Comparison of ENCODE assay signal across 1 cellular context in the genomic region with DNA sequence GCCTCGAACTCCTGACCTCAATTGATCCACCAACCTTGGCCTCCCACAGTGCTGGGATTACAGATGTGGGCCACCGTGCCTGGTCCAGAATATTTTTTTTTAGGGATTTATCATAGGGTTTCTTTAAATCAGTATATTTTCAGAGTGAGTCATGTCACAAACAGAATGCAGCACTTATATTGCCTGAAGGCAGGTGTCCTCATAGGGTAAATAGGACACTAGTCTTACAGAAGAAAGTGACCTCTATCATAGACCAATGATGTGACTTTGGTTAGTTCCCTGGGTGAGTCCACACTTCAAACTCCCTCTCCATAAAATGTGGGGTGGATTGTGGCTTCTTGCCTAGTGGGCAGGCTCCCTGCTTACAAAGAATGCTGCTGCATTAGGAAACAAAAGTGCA.
TF ChIP-seq lines count a peak whose summit lies in the region.

No MANE protein-coding gene starts in this region.

TF ChIP-seq in GM23338, 12 proteins besides CTCF, POLR2A, EP300 and RAD21 (continued from another document):
- TF ChIP-seq, protein P1, sequence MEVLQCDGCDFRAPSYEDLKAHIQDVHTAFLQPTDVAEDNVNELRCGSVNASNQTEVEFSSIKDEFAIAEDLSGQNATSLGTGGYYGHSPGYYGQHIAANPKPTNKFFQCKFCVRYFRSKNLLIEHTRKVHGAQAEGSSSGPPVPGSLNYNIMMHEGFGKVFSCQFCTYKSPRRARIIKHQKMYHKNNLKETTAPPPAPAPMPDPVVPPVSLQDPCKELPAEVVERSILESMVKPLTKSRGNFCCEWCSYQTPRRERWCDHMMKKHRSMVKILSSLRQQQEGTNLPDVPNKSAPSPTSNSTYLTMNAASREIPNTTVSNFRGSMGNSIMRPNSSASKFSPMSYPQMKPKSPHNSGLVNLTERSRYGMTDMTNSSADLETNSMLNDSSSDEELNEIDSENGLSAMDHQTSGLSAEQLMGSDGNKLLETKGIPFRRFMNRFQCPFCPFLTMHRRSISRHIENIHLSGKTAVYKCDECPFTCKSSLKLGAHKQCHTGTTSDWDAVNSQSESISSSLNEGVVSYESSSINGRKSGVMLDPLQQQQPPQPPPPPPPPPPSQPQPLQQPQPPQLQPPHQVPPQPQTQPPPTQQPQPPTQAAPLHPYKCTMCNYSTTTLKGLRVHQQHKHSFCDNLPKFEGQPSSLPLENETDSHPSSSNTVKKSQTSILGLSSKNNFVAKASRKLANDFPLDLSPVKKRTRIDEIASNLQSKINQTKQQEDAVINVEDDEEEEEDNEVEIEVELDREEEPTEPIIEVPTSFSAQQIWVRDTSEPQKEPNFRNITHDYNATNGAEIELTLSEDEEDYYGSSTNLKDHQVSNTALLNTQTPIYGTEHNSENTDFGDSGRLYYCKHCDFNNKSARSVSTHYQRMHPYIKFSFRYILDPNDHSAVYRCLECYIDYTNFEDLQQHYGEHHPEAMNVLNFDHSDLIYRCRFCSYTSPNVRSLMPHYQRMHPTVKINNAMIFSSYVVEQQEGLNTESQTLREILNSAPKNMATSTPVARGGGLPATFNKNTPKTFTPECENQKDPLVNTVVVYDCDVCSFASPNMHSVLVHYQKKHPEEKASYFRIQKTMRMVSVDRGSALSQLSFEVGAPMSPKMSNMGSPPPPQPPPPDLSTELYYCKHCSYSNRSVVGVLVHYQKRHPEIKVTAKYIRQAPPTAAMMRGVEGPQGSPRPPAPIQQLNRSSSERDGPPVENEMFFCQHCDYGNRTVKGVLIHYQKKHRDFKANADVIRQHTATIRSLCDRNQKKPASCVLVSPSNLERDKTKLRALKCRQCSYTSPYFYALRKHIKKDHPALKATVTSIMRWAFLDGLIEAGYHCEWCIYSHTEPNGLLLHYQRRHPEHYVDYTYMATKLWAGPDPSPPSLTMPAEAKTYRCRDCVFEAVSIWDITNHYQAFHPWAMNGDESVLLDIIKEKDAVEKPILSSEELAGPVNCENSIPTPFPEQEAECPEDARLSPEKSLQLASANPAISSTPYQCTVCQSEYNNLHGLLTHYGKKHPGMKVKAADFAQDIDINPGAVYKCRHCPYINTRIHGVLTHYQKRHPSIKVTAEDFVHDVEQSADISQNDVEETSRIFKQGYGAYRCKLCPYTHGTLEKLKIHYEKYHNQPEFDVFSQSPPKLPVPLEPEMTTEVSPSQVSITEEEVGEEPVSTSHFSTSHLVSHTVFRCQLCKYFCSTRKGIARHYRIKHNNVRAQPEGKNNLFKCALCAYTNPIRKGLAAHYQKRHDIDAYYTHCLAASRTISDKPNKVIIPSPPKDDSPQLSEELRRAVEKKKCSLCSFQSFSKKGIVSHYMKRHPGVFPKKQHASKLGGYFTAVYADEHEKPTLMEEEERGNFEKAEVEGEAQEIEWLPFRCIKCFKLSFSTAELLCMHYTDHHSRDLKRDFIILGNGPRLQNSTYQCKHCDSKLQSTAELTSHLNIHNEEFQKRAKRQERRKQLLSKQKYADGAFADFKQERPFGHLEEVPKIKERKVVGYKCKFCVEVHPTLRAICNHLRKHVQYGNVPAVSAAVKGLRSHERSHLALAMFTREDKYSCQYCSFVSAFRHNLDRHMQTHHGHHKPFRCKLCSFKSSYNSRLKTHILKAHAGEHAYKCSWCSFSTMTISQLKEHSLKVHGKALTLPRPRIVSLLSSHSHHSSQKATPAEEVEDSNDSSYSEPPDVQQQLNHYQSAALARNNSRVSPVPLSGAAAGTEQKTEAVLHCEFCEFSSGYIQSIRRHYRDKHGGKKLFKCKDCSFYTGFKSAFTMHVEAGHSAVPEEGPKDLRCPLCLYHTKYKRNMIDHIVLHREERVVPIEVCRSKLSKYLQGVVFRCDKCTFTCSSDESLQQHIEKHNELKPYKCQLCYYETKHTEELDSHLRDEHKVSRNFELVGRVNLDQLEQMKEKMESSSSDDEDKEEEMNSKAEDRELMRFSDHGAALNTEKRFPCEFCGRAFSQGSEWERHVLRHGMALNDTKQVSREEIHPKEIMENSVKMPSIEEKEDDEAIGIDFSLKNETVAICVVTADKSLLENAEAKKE (CRISPR knock-in tag; IDR thresholded peaks at IDR 0.05) = no peak
- TF ChIP-seq, protein P2, sequence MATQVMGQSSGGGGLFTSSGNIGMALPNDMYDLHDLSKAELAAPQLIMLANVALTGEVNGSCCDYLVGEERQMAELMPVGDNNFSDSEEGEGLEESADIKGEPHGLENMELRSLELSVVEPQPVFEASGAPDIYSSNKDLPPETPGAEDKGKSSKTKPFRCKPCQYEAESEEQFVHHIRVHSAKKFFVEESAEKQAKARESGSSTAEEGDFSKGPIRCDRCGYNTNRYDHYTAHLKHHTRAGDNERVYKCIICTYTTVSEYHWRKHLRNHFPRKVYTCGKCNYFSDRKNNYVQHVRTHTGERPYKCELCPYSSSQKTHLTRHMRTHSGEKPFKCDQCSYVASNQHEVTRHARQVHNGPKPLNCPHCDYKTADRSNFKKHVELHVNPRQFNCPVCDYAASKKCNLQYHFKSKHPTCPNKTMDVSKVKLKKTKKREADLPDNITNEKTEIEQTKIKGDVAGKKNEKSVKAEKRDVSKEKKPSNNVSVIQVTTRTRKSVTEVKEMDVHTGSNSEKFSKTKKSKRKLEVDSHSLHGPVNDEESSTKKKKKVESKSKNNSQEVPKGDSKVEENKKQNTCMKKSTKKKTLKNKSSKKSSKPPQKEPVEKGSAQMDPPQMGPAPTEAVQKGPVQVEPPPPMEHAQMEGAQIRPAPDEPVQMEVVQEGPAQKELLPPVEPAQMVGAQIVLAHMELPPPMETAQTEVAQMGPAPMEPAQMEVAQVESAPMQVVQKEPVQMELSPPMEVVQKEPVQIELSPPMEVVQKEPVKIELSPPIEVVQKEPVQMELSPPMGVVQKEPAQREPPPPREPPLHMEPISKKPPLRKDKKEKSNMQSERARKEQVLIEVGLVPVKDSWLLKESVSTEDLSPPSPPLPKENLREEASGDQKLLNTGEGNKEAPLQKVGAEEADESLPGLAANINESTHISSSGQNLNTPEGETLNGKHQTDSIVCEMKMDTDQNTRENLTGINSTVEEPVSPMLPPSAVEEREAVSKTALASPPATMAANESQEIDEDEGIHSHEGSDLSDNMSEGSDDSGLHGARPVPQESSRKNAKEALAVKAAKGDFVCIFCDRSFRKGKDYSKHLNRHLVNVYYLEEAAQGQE (IDR thresholded peaks at IDR 0.05; ENCODE audit: unreplicated experiment) = no peak
- no peak for TF ChIP-seq POLR2AphosphoS5 (IDR thresholded peaks at IDR 0.05; ENCODE audit: low read depth)
- no peak for TF ChIP-seq JUNB (IDR thresholded peaks at IDR 0.05; ENCODE audit: unreplicated experiment)
- TF ChIP-seq, protein P3, sequence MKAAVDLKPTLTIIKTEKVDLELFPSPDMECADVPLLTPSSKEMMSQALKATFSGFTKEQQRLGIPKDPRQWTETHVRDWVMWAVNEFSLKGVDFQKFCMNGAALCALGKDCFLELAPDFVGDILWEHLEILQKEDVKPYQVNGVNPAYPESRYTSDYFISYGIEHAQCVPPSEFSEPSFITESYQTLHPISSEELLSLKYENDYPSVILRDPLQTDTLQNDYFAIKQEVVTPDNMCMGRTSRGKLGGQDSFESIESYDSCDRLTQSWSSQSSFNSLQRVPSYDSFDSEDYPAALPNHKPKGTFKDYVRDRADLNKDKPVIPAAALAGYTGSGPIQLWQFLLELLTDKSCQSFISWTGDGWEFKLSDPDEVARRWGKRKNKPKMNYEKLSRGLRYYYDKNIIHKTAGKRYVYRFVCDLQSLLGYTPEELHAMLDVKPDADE (IDR thresholded peaks at IDR 0.05) = no peak
